ENCODE assay signal across 22 cellular contexts in genomic region chr1:78089015-78089414, GRCh38. TPM values are rescaled to one million over a fixed set of nuclear protein-coding genes. Genes with fewer than 3 reads are reported as not detected.
DNase-seq lines count a peak whose midpoint lies in the region; ATAC-seq, FAIRE-seq and TF ChIP-seq lines count a peak whose summit lies in the region.
"Had no signal": no experiment of that assay in that cellular context is flagged by ENCODE, and none has a peak within 500 bp of the region (broad histone marks: within the 10 kb centered on the region; RNA-seq: fewer than 3 reads in every experiment).

No MANE protein-coding gene starts in this region.

- H3K36me3 ChIP-seq in IMR-90 (ENCODE audit: control insufficient read depth, insufficient read depth, low read length) (no peaks in the 10 kb centered on the region), HepG2 (replicated peaks in 1 of 2; ENCODE audit: control insufficient read depth in 1 of 2, insufficient read depth in 2 of 2, low read length in 2 of 2) (peaks cover 1% of the 10 kb centered on the region in 2 experiments; a peak in 2 of 5 replicates), small intestine (ENCODE audit: control insufficient read depth in 2 of 2, insufficient read depth in 2 of 2, low read length in 2 of 2) (no peaks in the 10 kb centered on the region), gastrocnemius medialis (no peaks in the 10 kb centered on the region)
- H3K36me3 ChIP-seq: BLaER1 had no signal

- dilution Hi-C loops in IMR-90 (cut with HindIII; ENCODE audit: low sequenced_read_pairs, unreplicated experiment): no loop called here

- WGBS in IMR-90 (ENCODE audit: extremely low coverage in 2 of 2, insufficient read length in 1 of 2), 2 experiments: 100% methylated on average over 2 of the region's 3 CpGs; no CpG with 5 or more reads in 1 of the 2 experiments
- 60% methylated on average over 3 of the region's 3 CpGs for WGBS in HepG2 (ENCODE audit: low lambda C conversion rate)
- WGBS in small intestine, 3 donors: 37 to 55% (median 50%) methylated on average over 3 of the region's 3 CpGs

- 0 out of 2 replicates have a peak overlapping the region, but pooled peaks have one; percentile 58 for H3K14ac ChIP-seq in IMR-90 (replicated peaks; ENCODE audit: low read depth, low read length)

- TF ChIP-seq RAD21 in IMR-90 (IDR thresholded peaks at IDR 0.05; ENCODE audit: low read length) (no peak), HepG2 (CRISPR knock-in tag; IDR thresholded peaks at IDR 0.05) (no peak)

- FAIRE-seq in HepG2 (lab: Jason Lieb, UNC) (peak; percentile 66), small intestine (lab: Jason Lieb, UNC) (no peak), GM12891 (lab: Jason Lieb, UNC) (no peak)
- FAIRE-seq: GM19239, H54 had no signal

- H3K23ac ChIP-seq in IMR-90 (ENCODE audit: low read depth, low read length): no peak overlapping the region

- no peak overlapping the region for H3K4me3 Mint-ChIP-seq in chondrocyte (ENCODE audit: unreplicated experiment)
- H3K4me3 Mint-ChIP-seq: CD14-positive monocyte; CD4-positive, alpha-beta memory T cell; IgD-negative memory B cell had no signal

- no peak overlapping the region for H2AK5ac ChIP-seq in IMR-90 (ENCODE audit: low read depth, low read length)

- H2AFZ ChIP-seq in IMR-90 (replicated peaks; ENCODE audit: low read length, poor library complexity): no peak overlapping the region
- no peak overlapping the region for H2AFZ ChIP-seq in HepG2 (ENCODE audit: low read length)
- H2AFZ ChIP-seq: GM23248 had no signal

- ATAC-seq in IMR-90 (ENCODE audit: low read depth): no peak
- ATAC-seq in HepG2: peak; percentile 99
- no peak for ATAC-seq in gastrocnemius medialis

- no peaks in the 10 kb centered on the region for H3K9me1 ChIP-seq in IMR-90 (ENCODE audit: insufficient read depth, low read length)

- intact Hi-C loops in IMR-90 (cut with micrococcal nuclease) (no loop called here), HepG2 (cut with micrococcal nuclease; ENCODE audit: unreplicated experiment) (no loop called here), gastrocnemius medialis (cut with DNase I; ENCODE audit: low total_unique reads) (no loop called here)

- peaks cover 22% of the 10 kb centered on the region for H3K4me1 Mint-ChIP-seq in chondrocyte (ENCODE audit: low read depth)
- H3K4me1 Mint-ChIP-seq: CD14-positive monocyte; CD4-positive, alpha-beta memory T cell; IgD-negative memory B cell had no signal

- no peak overlapping the region for H2BK120ac ChIP-seq in IMR-90 (ENCODE audit: low read depth, low read length)

- H3K4me2 ChIP-seq in IMR-90 (ENCODE audit: low read depth, low read length): no peak overlapping the region
- no peak overlapping the region for H3K4me2 ChIP-seq in HepG2 (ENCODE audit: low read depth, low read length)
- H3K4me2 ChIP-seq: BLaER1 had no signal

- DNase-seq in IMR-90 (no peak), chondrocyte (ENCODE audit: low spot score) (no peak), HepG2 (ENCODE audit: low spot score) (peak; percentile 35), small intestine (peak; percentile 76), GM12891 (ENCODE audit: insufficient read length, low spot score) (no peak), gastrocnemius medialis (no peak), NCI-H446 treated with DMSO at 0.1 percent for 48 hours (lab: John Stamatoyannopoulos, UW) (no peak)
- DNase-seq: 8988T; CD4-positive, alpha-beta memory T cell; DMS153; DMS79; GDM1; GM23248; HCEC 1CT had no signal

- peaks cover 4% of the 10 kb centered on the region for H3K79me2 ChIP-seq in HepG2 (ENCODE audit: insufficient read depth, low read length)

- POLR2A ChIA-PET in IMR-90 (lab: Charles Lee; ENCODE audit: unreplicated experiment) (no interaction called here), HepG2 (lab: Yijun Ruan, JAX) (no interaction called here)

- peak overlapping the region; percentile 9; the same call in 1 of the 2 replicates for H2BK20ac ChIP-seq in IMR-90 (ENCODE audit: low read depth, low read length)

- no peaks in the 10 kb centered on the region for H4K20me1 ChIP-seq in IMR-90 (ENCODE audit: insufficient read depth, low read length)
- no peaks in the 10 kb centered on the region for H4K20me1 ChIP-seq in HepG2 (ENCODE audit: insufficient read depth, low read length)
- H4K20me1 ChIP-seq: BLaER1 had no signal

- no peak overlapping the region for H4K5ac ChIP-seq in IMR-90 (ENCODE audit: low read depth, low read length)

- no peak for TF ChIP-seq CTCF in IMR-90 (conservative IDR thresholded peaks at IDR 0.05; ENCODE audit: low read depth, low read length)
- TF ChIP-seq CTCF in chondrocyte (IDR thresholded peaks at IDR 0.05): no peak
- TF ChIP-seq CTCF in HepG2 (CRISPR knock-in tag; IDR thresholded peaks at IDR 0.05): no peak
- no peak for TF ChIP-seq CTCF in gastrocnemius medialis (IDR thresholded peaks at IDR 0.05 in 4 of 5, conservative IDR thresholded peaks at IDR 0.05 in 1 of 5)

- H3K56ac ChIP-seq in IMR-90 (ENCODE audit: extremely low read depth, insufficient read depth, low read length): no peak overlapping the region

- no peak for TF ChIP-seq EP300 in HepG2 (IDR thresholded peaks at IDR 0.05; ENCODE audit: low read depth in 2 of 2, low read length in 2 of 2)
- no peak for TF ChIP-seq EP300 in HepG2 (CRISPR knock-in tag; IDR thresholded peaks at IDR 0.05; ENCODE audit: borderline replicate concordance)

- H3K9me3 ChIP-seq in IMR-90 (ENCODE audit: control insufficient read depth, insufficient read depth, low read length): peaks cover 2% of the 10 kb centered on the region; the same call in 1 of the 2 replicates
- H3K9me3 ChIP-seq in HepG2 (ENCODE audit: low read length): peaks cover 14% of the 10 kb centered on the region
- no peaks in the 10 kb centered on the region for H3K9me3 ChIP-seq in small intestine (ENCODE audit: control insufficient read depth, low read depth)
- no peaks in the 10 kb centered on the region for H3K9me3 ChIP-seq in gastrocnemius medialis

- H3K27ac Mint-ChIP-seq in chondrocyte (ENCODE audit: unreplicated experiment): peak overlapping the region; percentile 14
- H3K27ac Mint-ChIP-seq: CD14-positive monocyte; CD4-positive, alpha-beta memory T cell; IgD-negative memory B cell had no signal

- in situ Hi-C loops in IMR-90 (cut with MboI; ENCODE audit: low sequenced_read_pairs): no loop called here
- in situ Hi-C loops in HepG2 (cut with HindIII; ENCODE audit: extremely low pct_ligation_motif_present, low pct_unique_long_range_greater_than_20kb): no loop called here
- in situ Hi-C loops in gastrocnemius medialis (cut with MboI; ENCODE audit: low sequenced_read_pairs in 4 of 4): no loop called here

- no peak overlapping the region for H2BK15ac ChIP-seq in IMR-90 (ENCODE audit: low read depth, low read length)

- no peaks in the 10 kb centered on the region for H3K79me1 ChIP-seq in IMR-90 (ENCODE audit: low read depth in 1 of 2, low read length in 2 of 2)

- no peaks in the 10 kb centered on the region for H3K27me3 ChIP-seq in IMR-90 (ENCODE audit: control insufficient read depth, insufficient read depth, low read length)
- H3K27me3 ChIP-seq in HepG2 (ENCODE audit: control insufficient read depth in 1 of 2, insufficient read depth in 2 of 2, low read length in 2 of 2): no peaks in the 10 kb centered on the region
- H3K27me3 ChIP-seq in small intestine (ENCODE audit: control insufficient read depth in 2 of 2, insufficient read depth in 2 of 2, low read length in 2 of 2): no peaks in the 10 kb centered on the region
- H3K27me3 ChIP-seq in gastrocnemius medialis: no peaks in the 10 kb centered on the region
- H3K27me3 ChIP-seq: BLaER1 had no signal

- H3K27ac ChIP-seq in IMR-90 (ENCODE audit: insufficient read depth, low read length) (no peak overlapping the region), HepG2 (ENCODE audit: extremely low read length, insufficient read depth, low read length) (no peak overlapping the region), small intestine (ENCODE audit: low read depth in 1 of 2, low read length in 1 of 2) (no peak overlapping the region), gastrocnemius medialis (no peak overlapping the region)
- H3K27ac ChIP-seq: BLaER1, GM23248, HL-60 had no signal

- no peak overlapping the region for H2BK5ac ChIP-seq in IMR-90 (ENCODE audit: low read depth, low read length, poor library complexity, severe bottlenecking)

- peaks cover 13% of the 10 kb centered on the region for H3K36me3 Mint-ChIP-seq in chondrocyte (ENCODE audit: low read depth)
- H3K36me3 Mint-ChIP-seq: CD14-positive monocyte had no signal

- no peak for TF ChIP-seq POLR2A in IMR-90 (IDR thresholded peaks at IDR 0.05; ENCODE audit: low read depth, low read length)
- no peak for TF ChIP-seq POLR2A in HepG2 (IDR thresholded peaks at IDR 0.05; ENCODE audit: insufficient read depth in 1 of 2, low read depth in 2 of 2, low read length in 2 of 2)
- TF ChIP-seq POLR2A in GM12891 (IDR thresholded peaks at IDR 0.05; ENCODE audit: low read depth, low read length): no peak
- TF ChIP-seq POLR2A in gastrocnemius medialis (IDR thresholded peaks at IDR 0.05): no peak

- no peak overlapping the region for H4K91ac ChIP-seq in IMR-90 (ENCODE audit: insufficient read depth, low read depth, low read length)

- H3K4me3 ChIP-seq in IMR-90 (ENCODE audit: insufficient read depth, low read depth, low read length) (no peak overlapping the region), HepG2 (replicated peaks in 1 of 3; ENCODE audit: insufficient read depth in 1 of 3, low read depth in 2 of 3, low read length in 3 of 3) (no peak overlapping the region), small intestine (ENCODE audit: low read depth in 1 of 2, low read length in 2 of 2) (no peak overlapping the region), gastrocnemius medialis (no peak overlapping the region)
- H3K4me3 ChIP-seq: BLaER1, GM23248 had no signal

- H3K27me3 Mint-ChIP-seq in chondrocyte (ENCODE audit: low read depth): no peaks in the 10 kb centered on the region
- H3K27me3 Mint-ChIP-seq: IgD-negative memory B cell had no signal

- BruUV-seq in IMR-90 (replicated peaks; lab: Mats Ljungman, UMichigan) (no TSS peak), HepG2 (replicated peaks; lab: Mats Ljungman, UMichigan) (no TSS peak)

- H2AK9ac ChIP-seq in IMR-90 (replicated peaks; ENCODE audit: low read depth, low read length, poor library complexity): no peak overlapping the region

- H3K9me3 Mint-ChIP-seq in chondrocyte (ENCODE audit: low read depth): peaks cover 29% of the 10 kb centered on the region

- H3K18ac ChIP-seq in IMR-90 (ENCODE audit: low read depth, low read length): no peak overlapping the region

- H3K4ac ChIP-seq in IMR-90 (ENCODE audit: low read depth, low read length): no peak overlapping the region

- no peak overlapping the region for H4K8ac ChIP-seq in IMR-90 (ENCODE audit: low read depth in 2 of 2, low read length in 2 of 2)

- H3K9ac ChIP-seq in IMR-90 (ENCODE audit: low read depth, low read length) (no peak overlapping the region), HepG2 (ENCODE audit: insufficient read depth, low read depth, low read length) (no peak overlapping the region)
- H3K9ac ChIP-seq: BLaER1, GM23248 had no signal

- H3K4me1 ChIP-seq in IMR-90 (ENCODE audit: control insufficient read depth, insufficient read depth, low read length) (no peaks in the 10 kb centered on the region), HepG2 (ENCODE audit: insufficient read depth, low read length) (peaks cover 12% of the 10 kb centered on the region), small intestine (ENCODE audit: control insufficient read depth in 2 of 2, insufficient read depth in 1 of 2, low read depth in 1 of 2, low read length in 1 of 2) (peaks cover 0 to 3% of the 10 kb centered on the region in 2 donors), gastrocnemius medialis (peaks cover 0 to 3% of the 10 kb centered on the region in 2 donors)
- H3K4me1 ChIP-seq: BLaER1 had no signal

- CTCF ChIA-PET in IMR-90 (lab: Yijun Ruan, JAX): interaction anchor here (0.9 kb wide), 1 partner anchor 11 kb away, joined by 3 read pairs; no protein-coding TSS in a partner anchor
- CTCF ChIA-PET in HepG2 (lab: Yijun Ruan, JAX; ENCODE audit: low intra/inter-chr PET ratio, low total read pairs): no interaction called here

RNA-seq across cellular contexts. Expression of gene GIPC2, which starts 43.2 kb away (rescaled TPM):
- total RNA-seq in IMR-90 (2012; rRNA removed) (0.18 and 0.28 TPM in 2 replicates), chondrocyte (0.10 to 0.15 TPM (median 0.10 TPM) in 3 replicates), HepG2 (2016; rRNA removed; fragmentation: Illumina TruSeq; extraction: Trizol) (21.6 and 39.7 TPM in 2 replicates), gastrocnemius medialis (1 to 10 TPM in 3 of 4 donors, under 1 TPM in 1; 0.67 to 1.5 (median 1.3) TPM)
- polyA plus RNA-seq in IMR-90 (2012; rRNA removed) (0.06 and 0.07 TPM in 2 replicates), HepG2 (2011; rRNA removed) (5.1 and 6.1 TPM in 2 replicates), small intestine (10 to 100 TPM; 30.1 to 62.0 (median 41.9) TPM)
- polyA plus RNA-seq in IMR-90 (2012; cell fraction: cytosol; rRNA removed): 0.01 and 0.04 TPM in 2 replicates
- not detected in 2 replicates for polyA plus RNA-seq in IMR-90 (2012; cell fraction: nucleus; rRNA removed; ENCODE audit: low replicate concordance)
- total RNA-seq in HepG2 (2016; cell fraction: cytosol; rRNA removed; fragmentation: Illumina TruSeq; extraction: Trizol; ENCODE audit: low read depth): 2.0 and 2.2 TPM in 2 replicates
- 22.5 and 39.5 TPM in 2 replicates for total RNA-seq in HepG2 (2016; cell fraction: insoluble cytoplasmic fraction; rRNA removed; fragmentation: Illumina TruSeq; extraction: Trizol)
- total RNA-seq in HepG2 (2016; cell fraction: membrane; rRNA removed; fragmentation: Illumina TruSeq; extraction: Trizol): 8.3 and 9.4 TPM in 2 replicates
- total RNA-seq in HepG2 (2016; cell fraction: nucleus; rRNA removed; fragmentation: Illumina TruSeq; extraction: Trizol): 21.2 and 21.7 TPM in 2 replicates
- polyA plus RNA-seq in HepG2 (2011; cell fraction: cytosol; rRNA removed): 2.9 and 4.8 TPM in 2 replicates
- polyA plus RNA-seq in HepG2 (2011; cell fraction: nucleus; rRNA removed): 2.7 and 4.2 TPM in 2 replicates
- polyA plus RNA-seq in HepG2 (2012): 10.6 and 16.9 TPM in 2 replicates
- 1.9 and 2.2 TPM in 2 replicates for polyA plus RNA-seq in HepG2 (2016; cell fraction: cytosol; fragmentation: Illumina TruSeq; extraction: Trizol; ENCODE audit: low read depth)
- 39.5 and 45.6 TPM in 2 replicates for polyA plus RNA-seq in HepG2 (2016; cell fraction: insoluble cytoplasmic fraction; fragmentation: Illumina TruSeq; extraction: Trizol; ENCODE audit: low read depth)
- 6.7 and 7.1 TPM in 2 replicates for polyA plus RNA-seq in HepG2 (2016; cell fraction: membrane; fragmentation: Illumina TruSeq; extraction: Trizol; ENCODE audit: low read depth)
- 14.6 and 15.7 TPM in 2 replicates for polyA plus RNA-seq in HepG2 (2016; cell fraction: nucleus; fragmentation: Illumina TruSeq; extraction: Trizol; ENCODE audit: insufficient read depth, low read depth)
- 3.5 TPM in 1 of 2 replicates, not detected in the other for polyA minus RNA-seq in HepG2 (2011; rRNA and poly(A)+ RNA removed; ENCODE audit: low replicate concordance)
- polyA minus RNA-seq in HepG2 (2011; cell fraction: cytosol; rRNA and poly(A)+ RNA removed): 6.9 and 7.6 TPM in 2 replicates
- 27.6 and 32.6 TPM in 2 replicates for polyA minus RNA-seq in HepG2 (2011; cell fraction: nucleus; rRNA and poly(A)+ RNA removed)
- polyA plus RNA-seq in GM12891 (2012; ENCODE audit: low read depth, missing spikeins): 0.86 TPM
- total RNA-seq: A673, HT1080 had no signal
- polyA plus RNA-seq: CD14-positive monocyte, IgD-negative memory B cell had no signal

Comparison
In these comparisons a context has a peak if more than half of its experiments do, and no peak if none do; other contexts are left out.
1. DNase-seq: peak in HepG2 (single experiment) and small intestine (single experiment); none in IMR-90 (single experiment), chondrocyte (single experiment), GM12891 (single experiment), gastrocnemius medialis (0 of 2) and NCI-H446 treated with DMSO at 0.1 percent for 48 hours (single experiment).